Comparison of ENCODE assay signal across 11 cellular contexts in genomic region chr17:8885163-8885967, GRCh38. TPM values are rescaled to one million over a fixed set of nuclear protein-coding genes. Genes with fewer than 3 reads are reported as not detected.
DNase-seq lines count a peak whose midpoint lies in the region; ATAC-seq and TF ChIP-seq lines count a peak whose summit lies in the region.
"Not testable (repeated sequence)": the region's sequence is repeated elsewhere in the genome, so short reads cannot be mapped to it uniquely, and the experiment has no call there.
"Had no signal": no experiment of that assay in that cellular context is flagged by ENCODE, and none has a peak within 500 bp of the region (broad histone marks: within the 10 kb centered on the region; RNA-seq: fewer than 3 reads in every experiment).

No MANE protein-coding gene starts in this region.

- H3K36me3 Mint-ChIP-seq in H9 (ENCODE audit: insufficient read depth in 1 of 3, low read depth in 3 of 3) = not testable (repeated sequence)
- H3K36me3 Mint-ChIP-seq in activated CD8-positive, alpha-beta T cell treated with anti-CD3 and anti-CD28 coated beads, Interleukin-2, amount 10 ng/mL, durations not matched to agents 7 days and 5 days (ENCODE audit: low read depth) = peaks cover 73% of the 10 kb centered on the region

- H2BK15ac ChIP-seq in H9 (ENCODE audit: low read depth, low read length) = not testable (repeated sequence)

- not testable (repeated sequence) for H3K23ac ChIP-seq in H9 (ENCODE audit: insufficient read length, low read depth, low read length)

- CTCF ChIA-PET in activated CD8-positive, alpha-beta T cell treated with anti-CD3 and anti-CD28 coated beads, Interleukin-2, amount 10 ng/mL, durations not matched to agents 7 days and 5 days (lab: Charles Lee) = not testable (repeated sequence)

- not testable (repeated sequence) for H3K4me3 Mint-ChIP-seq in H9; activated CD8-positive, alpha-beta T cell treated with anti-CD3 and anti-CD28 coated beads, Interleukin-2, amount 10 ng/mL, durations not matched to agents 7 days and 5 days

- not testable (repeated sequence) for H3K9me3 ChIP-seq in BE2C; H9 (ENCODE audit: control insufficient read depth, low read depth, low read length)

- H3T11ph ChIP-seq in H9 (ENCODE audit: low read length) = not testable (repeated sequence)

- H2AFZ ChIP-seq in H9 (ENCODE audit: low read length) = not testable (repeated sequence)

- not testable (repeated sequence) for H4K5ac ChIP-seq in H9 (ENCODE audit: insufficient read length, low read depth, low read length)

- peak; percentile 15 for DNase-seq in BE2C
- peak; percentile 94 for DNase-seq in H9
- peak; percentile 48 for DNase-seq in T-helper 22 cell (ENCODE audit: low read depth)
- DNase-seq in activated CD8-positive, alpha-beta T cell treated with anti-CD3 and anti-CD28 coated beads, Interleukin-2, amount 10 ng/mL, durations not matched to agents 7 days and 5 days = peak; percentile 74
- peak; percentile 54 for DNase-seq in activated naive CD4-positive, alpha-beta T cell treated with Interleukin-2 at 50 U/mL for 16 hours
- not testable (repeated sequence) for DNase-seq in foreskin keratinocyte
- DNase-seq in stimulated activated CD4-positive, alpha-beta T cell treated with anti-CD3 and anti-CD28 coated beads, Interleukin-12 subunit alpha, Interleukin-12 subunit beta, amount 100 ng/mL, for 4 hours = peak; percentile 12
- peak; percentile 29 to 30 for DNase-seq in stimulated activated CD8-positive, alpha-beta memory T cell treated with anti-CD3 and anti-CD28 coated beads, Interleukin-15, amount 100 ng/mL, for 4 hours (ENCODE audit: low read depth in 2 of 2)

- ATAC-seq in activated CD8-positive, alpha-beta T cell treated with anti-CD3 and anti-CD28 coated beads, Interleukin-2, amount 10 ng/mL, durations not matched to agents 7 days and 5 days = peak; percentile 67
- ATAC-seq in foreskin keratinocyte = peak; percentile 61

- H3K9ac ChIP-seq in H9 (ENCODE audit: extremely low read depth, insufficient read length, low read length) = not testable (repeated sequence)

- not testable (repeated sequence) for H2BK12ac ChIP-seq in H9 (ENCODE audit: insufficient read length, low read depth, low read length)

- not testable (repeated sequence) for H3K79me1 ChIP-seq in H9 (ENCODE audit: insufficient read depth, low read depth, low read length, poor library complexity, severe bottlenecking)

- H3K27me3 ChIP-seq in BE2C; H9 (ENCODE audit: insufficient read depth, low read length); foreskin keratinocyte: not testable (repeated sequence)

- H3K27ac ChIP-seq in H9 (ENCODE audit: insufficient read length, low read depth, low read length); foreskin keratinocyte: not testable (repeated sequence)

- WGBS in H9 (ENCODE audit: extremely low coverage, insufficient read length, low lambda C conversion rate) = no CpG with 5 or more reads among the region's 30 CpGs

- H4K20me1 ChIP-seq in H9 (ENCODE audit: control insufficient read depth, insufficient read depth, insufficient read length) = not testable (repeated sequence)

- not testable (repeated sequence) for H3K4me1 Mint-ChIP-seq in H9; activated CD8-positive, alpha-beta T cell treated with anti-CD3 and anti-CD28 coated beads, Interleukin-2, amount 10 ng/mL, durations not matched to agents 7 days and 5 days (ENCODE audit: low read depth)

- not testable (repeated sequence) for H3K18ac ChIP-seq in H9 (ENCODE audit: insufficient read length, low read depth, low read length)

- H2BK5ac ChIP-seq in H9 (ENCODE audit: insufficient read length, low read length) = not testable (repeated sequence)

- H3K9me3 Mint-ChIP-seq in H9; activated CD8-positive, alpha-beta T cell treated with anti-CD3 and anti-CD28 coated beads, Interleukin-2, amount 10 ng/mL, durations not matched to agents 7 days and 5 days (ENCODE audit: insufficient read depth): not testable (repeated sequence)

- H3K36me3 ChIP-seq in BE2C = not testable (repeated sequence)

- POLR2A ChIA-PET in activated CD8-positive, alpha-beta T cell treated with anti-CD3 and anti-CD28 coated beads, Interleukin-2, amount 10 ng/mL, durations not matched to agents 7 days and 5 days (lab: Charles Lee) = interaction anchor here (0.8 kb wide), 1 partner anchor 10 kb away, joined by 4 read pairs; no protein-coding TSS in a partner anchor

- not testable (repeated sequence) for H2BK20ac ChIP-seq in H9 (ENCODE audit: low read depth, low read length, poor library complexity, severe bottlenecking)

- H3K14ac ChIP-seq in H9 (ENCODE audit: insufficient read depth, low read length) = not testable (repeated sequence)

- H3K4me1 ChIP-seq in BE2C; H9 (ENCODE audit: insufficient read depth, low read length); foreskin keratinocyte: not testable (repeated sequence)

- H3K27me3 Mint-ChIP-seq in H9 (ENCODE audit: low read depth); activated CD8-positive, alpha-beta T cell treated with anti-CD3 and anti-CD28 coated beads, Interleukin-2, amount 10 ng/mL, durations not matched to agents 7 days and 5 days (ENCODE audit: low read depth): not testable (repeated sequence)

- not testable (repeated sequence) for H2BK120ac ChIP-seq in H9 (ENCODE audit: low read depth, low read length, poor library complexity, severe bottlenecking)

- H3K23me2 ChIP-seq in H9 (ENCODE audit: insufficient read length, low read depth, low read length, poor library complexity, severe bottlenecking) = not testable (repeated sequence)

- not testable (repeated sequence) for H3K4me2 ChIP-seq in H9 (ENCODE audit: insufficient read depth, insufficient read length, low read length)

- H4K91ac ChIP-seq in H9 (ENCODE audit: insufficient read length, low read depth, low read length) = not testable (repeated sequence)

- TF ChIP-seq CTCF in BE2C (IDR thresholded peaks at IDR 0.05; ENCODE audit: low read depth, low read length); H9 (conservative IDR thresholded peaks at IDR 0.05); foreskin keratinocyte (conservative IDR thresholded peaks at IDR 0.05): not testable (repeated sequence)

- H2AK5ac ChIP-seq in H9 (ENCODE audit: insufficient read length, low read length) = not testable (repeated sequence)

- H3K56ac ChIP-seq in H9 (ENCODE audit: insufficient read length, low read depth, low read length) = not testable (repeated sequence)

- not testable (repeated sequence) for H3K27ac Mint-ChIP-seq in H9; activated CD8-positive, alpha-beta T cell treated with anti-CD3 and anti-CD28 coated beads, Interleukin-2, amount 10 ng/mL, durations not matched to agents 7 days and 5 days

- not testable (repeated sequence) for H4K8ac ChIP-seq in H9 (replicated peaks; ENCODE audit: insufficient read length, low read depth, low read length)

- not testable (repeated sequence) for H3K4me3 ChIP-seq in BE2C (ENCODE audit: low read depth, low read length)

- not testable (repeated sequence) for H3K4ac ChIP-seq in H9 (ENCODE audit: low read depth, low read length)

- not testable (repeated sequence) for H3K79me2 ChIP-seq in H9 (ENCODE audit: insufficient read depth, low read length)

RNA-seq across cellular contexts. Expression of gene PIK3R6, which starts 17.9 kb away (rescaled TPM):
- polyA plus RNA-seq in BE2C (2012; ENCODE audit: insufficient read depth, insufficient read length, low read depth) = not detected
- total RNA-seq in H9 (2021) = 0.15 TPM in 1 of 2 replicates, not detected in the other
- total RNA-seq in activated CD8-positive, alpha-beta T cell treated with anti-CD3 and anti-CD28 coated beads, Interleukin-2, amount 10 ng/mL, durations not matched to agents 7 days and 5 days = 10 to 100 TPM; 18.3 to 20.7 TPM
- not detected in 2 replicates for total RNA-seq in foreskin keratinocyte
- polyA plus RNA-seq in foreskin keratinocyte = not detected in 2 replicates
- total RNA-seq: Caco-2, H4, IMR-90 had no signal
- polyA plus RNA-seq: IMR-90 had no signal

Comparison
In these comparisons a context has a peak if more than half of its experiments do, and no peak if none do; other contexts are left out.
1. RNA of gene PIK3R6, which starts 17.9 kb away (total RNA-seq): 18.3 to 20.7 TPM in activated CD8-positive, alpha-beta T cell treated with anti-CD3 and anti-CD28 coated beads, Interleukin-2, amount 10 ng/mL, durations not matched to agents 7 days and 5 days; 0.15 TPM in H9 and not detected in foreskin keratinocyte; every median in the first group is over 10 times any median in the second.